21 cellular contexts compared by ENCODE assay signal in genomic region chr15:45550436-45550835, GRCh38. TPM values are rescaled to one million over a fixed set of nuclear protein-coding genes. Genes with fewer than 3 reads are reported as not detected.
DNase-seq lines count a peak whose midpoint lies in the region; TF ChIP-seq lines count a peak whose summit lies in the region.
"Had no signal": no experiment of that assay in that cellular context is flagged by ENCODE, and none has a peak within 500 bp of the region (broad histone marks: within the 10 kb centered on the region; RNA-seq: fewer than 3 reads in every experiment).

No MANE protein-coding gene starts in this region.

- no peak overlapping the region for H2AFZ ChIP-seq in Karpas-422 (ENCODE audit: low read length)

- no peaks in the 10 kb centered on the region for H3K4me1 ChIP-seq in Karpas-422 (ENCODE audit: low read length)
- H3K4me1 ChIP-seq: testis had no signal

- H3K4me3 ChIP-seq in AG10803 (ENCODE audit: low read length) (no peak overlapping the region), MG63 (no peak overlapping the region), brain microvascular endothelial cell (ENCODE audit: low read depth, low read length) (no peak overlapping the region), foreskin fibroblast (ENCODE audit: low read depth in 1 of 2, low read length in 2 of 2) (no peak overlapping the region), coronary artery (no peak overlapping the region), WERI-Rb-1 (ENCODE audit: low read depth, low read length) (no peak overlapping the region), Karpas-422 (ENCODE audit: low read length) (no peak overlapping the region)
- H3K4me3 ChIP-seq: testis had no signal

- in situ Hi-C loops in brain microvascular endothelial cell (cut with HindIII; ENCODE audit: low pct_ligation_motif_present, low sequenced_read_pairs), result no loop called here

- peak overlapping the region; percentile 18 for H3K27ac ChIP-seq in brain microvascular endothelial cell
- no peak overlapping the region for H3K27ac ChIP-seq in coronary artery
- H3K27ac ChIP-seq in WERI-Rb-1, result no peak overlapping the region
- no peak overlapping the region for H3K27ac ChIP-seq in Karpas-422 (ENCODE audit: low read length)
- H3K27ac ChIP-seq: HL-60, testis had no signal

- TF ChIP-seq CTCF in AG10803 (conservative IDR thresholded peaks at IDR 0.05; ENCODE audit: low read length) (no peak), brain microvascular endothelial cell (IDR thresholded peaks at IDR 0.05; ENCODE audit: low read depth, low read length, missing control alignments) (no peak), foreskin fibroblast (IDR thresholded peaks at IDR 0.05; ENCODE audit: low read depth, low read length) (no peak), coronary artery (IDR thresholded peaks at IDR 0.05) (no peak), WERI-Rb-1 (IDR thresholded peaks at IDR 0.05; ENCODE audit: low read depth, low read length) (no peak)

- H4K20me1 ChIP-seq in Karpas-422 (ENCODE audit: insufficient read depth, low read depth, low read length), result no peaks in the 10 kb centered on the region

- no peaks in the 10 kb centered on the region for H3K9me2 ChIP-seq in Karpas-422 (replicated peaks; ENCODE audit: insufficient read depth, low read length)

- H3K36me3 ChIP-seq in MG63, result no peaks in the 10 kb centered on the region
- H3K36me3 ChIP-seq in brain microvascular endothelial cell (replicated peaks), result no peaks in the 10 kb centered on the region
- no peaks in the 10 kb centered on the region for H3K36me3 ChIP-seq in WERI-Rb-1
- H3K36me3 ChIP-seq in Karpas-422 (ENCODE audit: insufficient read depth, low read length), result no peaks in the 10 kb centered on the region

- no peaks in the 10 kb centered on the region for H3K79me2 ChIP-seq in Karpas-422 (ENCODE audit: low read length)

- H3K9me3 ChIP-seq in MG63, result no peaks in the 10 kb centered on the region
- no peaks in the 10 kb centered on the region for H3K9me3 ChIP-seq in WERI-Rb-1 (ENCODE audit: severe bottlenecking)
- H3K9me3 ChIP-seq in Karpas-422 (ENCODE audit: low read length), result no peaks in the 10 kb centered on the region
- H3K9me3 ChIP-seq: testis had no signal

- no peak overlapping the region for H3K4me2 ChIP-seq in Karpas-422 (ENCODE audit: low read depth, low read length, poor library complexity, severe bottlenecking)

- H3K9ac ChIP-seq in Karpas-422 (ENCODE audit: low read length), result no peak overlapping the region

- DNase-seq in AG10803 (ENCODE audit: low read depth) (peak; percentile 54), MG63 (peak; percentile 24), brain microvascular endothelial cell (peak; percentile 15), foreskin fibroblast (peak; percentile 14 to 46), coronary artery (ENCODE audit: low spot score) (no peak), GDM1 (lab: John Stamatoyannopoulos, UW) (no peak), WERI-Rb-1 (no peak), Karpas-422 (no peak)
- DNase-seq: activated CD4-positive, CD25-positive, alpha-beta regulatory T cell; activated CD8-positive, alpha-beta T cell treated with anti-CD3 and anti-CD28 coated beads, Interleukin-2, amount 10 ng/mL, durations not matched to agents 7 days and 5 days; activated naive CD4-positive, alpha-beta T cell; activated T-cell treated with anti-CD3 and anti-CD28 coated beads, Interleukin-2, amount 50 U/mL, for 1 hour; endodermal cell; foreskin melanocyte; left cardiac atrium; MV-4-11; NCI-H1694 treated with DMSO at 0.1 percent for 48 hours; posterior cingulate gyrus; T-helper 9 cell; testis had no signal

- H3K27me3 ChIP-seq in MG63, result no peaks in the 10 kb centered on the region; the same call in 1 of the 2 replicates
- H3K27me3 ChIP-seq in brain microvascular endothelial cell (replicated peaks), result no peaks in the 10 kb centered on the region
- no peaks in the 10 kb centered on the region for H3K27me3 ChIP-seq in WERI-Rb-1 (ENCODE audit: insufficient read depth, low read depth, severe bottlenecking)
- H3K27me3 ChIP-seq in Karpas-422 (ENCODE audit: low read length), result no peaks in the 10 kb centered on the region
- H3K27me3 ChIP-seq: testis had no signal

RNA-seq across cellular contexts. Expression of gene SLC30A4, which starts 27.9 kb away (rescaled TPM):
- 4.3 and 5.1 TPM in 2 replicates for total RNA-seq in MG63 (2014; rRNA removed; shearing (Covaris generic); ENCODE audit: low replicate concordance)
- total RNA-seq in Karpas-422 (2014; rRNA removed; shearing (Covaris generic); ENCODE audit: low replicate concordance), result not detected in 2 replicates

RNA-seq across cellular contexts. Expression of gene BLOC1S6, which starts 36.7 kb away (rescaled TPM):
- total RNA-seq in MG63 (2014; rRNA removed; shearing (Covaris generic); ENCODE audit: low replicate concordance), result 57.1 and 154 TPM in 2 replicates
- 62.7 and 77.1 TPM in 2 replicates for total RNA-seq in Karpas-422 (2014; rRNA removed; shearing (Covaris generic); ENCODE audit: low replicate concordance)

Comparison
In these comparisons a context has a peak if more than half of its experiments do, and no peak if none do; other contexts are left out.
1. DNase-seq: peak in AG10803 (single experiment), MG63 (single experiment), brain microvascular endothelial cell (single experiment) and foreskin fibroblast (2 of 2); none in coronary artery (single experiment), GDM1 (single experiment), WERI-Rb-1 (single experiment) and Karpas-422 (single experiment).